1 cellular context compared by ENCODE assay signal in the genomic region with DNA sequence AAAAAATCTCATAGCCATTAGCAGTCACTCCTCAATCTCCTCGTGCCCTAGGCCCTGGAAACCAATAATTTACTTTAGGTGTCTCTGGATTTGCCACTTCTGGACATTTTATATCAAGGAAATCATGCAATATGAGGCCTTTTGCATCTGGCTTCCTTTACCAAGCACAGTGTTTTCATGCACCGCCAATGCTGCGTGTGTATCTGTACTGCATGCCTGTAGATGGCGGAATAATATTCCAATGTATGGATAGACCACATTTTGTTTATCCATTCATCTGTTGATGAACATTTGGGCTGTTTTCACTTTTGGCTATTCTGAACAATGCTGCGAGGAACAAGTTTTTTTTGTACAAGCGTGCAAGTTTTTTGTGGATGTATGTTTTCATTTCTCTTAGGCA.
A peak's percentile ranks its signal among the peaks of the same experiment; 100 is the strongest.
TF ChIP-seq lines count a peak whose summit lies in the region.

No MANE protein-coding gene starts in this region.

TF ChIP-seq in HepG2, 621 proteins besides CTCF, POLR2A, EP300 and RAD21:
- TF ChIP-seq PPARG (CRISPR knock-in tag; conservative IDR thresholded peaks at IDR 0.05), result no peak
- TF ChIP-seq ZNF367 (CRISPR knock-in tag; IDR thresholded peaks at IDR 0.05; ENCODE audit: borderline replicate concordance), result no peak
- TF ChIP-seq, protein P1, sequence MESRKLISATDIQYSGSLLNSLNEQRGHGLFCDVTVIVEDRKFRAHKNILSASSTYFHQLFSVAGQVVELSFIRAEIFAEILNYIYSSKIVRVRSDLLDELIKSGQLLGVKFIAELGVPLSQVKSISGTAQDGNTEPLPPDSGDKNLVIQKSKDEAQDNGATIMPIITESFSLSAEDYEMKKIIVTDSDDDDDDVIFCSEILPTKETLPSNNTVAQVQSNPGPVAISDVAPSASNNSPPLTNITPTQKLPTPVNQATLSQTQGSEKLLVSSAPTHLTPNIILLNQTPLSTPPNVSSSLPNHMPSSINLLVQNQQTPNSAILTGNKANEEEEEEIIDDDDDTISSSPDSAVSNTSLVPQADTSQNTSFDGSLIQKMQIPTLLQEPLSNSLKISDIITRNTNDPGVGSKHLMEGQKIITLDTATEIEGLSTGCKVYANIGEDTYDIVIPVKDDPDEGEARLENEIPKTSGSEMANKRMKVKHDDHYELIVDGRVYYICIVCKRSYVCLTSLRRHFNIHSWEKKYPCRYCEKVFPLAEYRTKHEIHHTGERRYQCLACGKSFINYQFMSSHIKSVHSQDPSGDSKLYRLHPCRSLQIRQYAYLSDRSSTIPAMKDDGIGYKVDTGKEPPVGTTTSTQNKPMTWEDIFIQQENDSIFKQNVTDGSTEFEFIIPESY (CRISPR knock-in tag; IDR thresholded peaks at IDR 0.05), result peak; percentile 57; the same call in 1 of the 2 replicates
TF ChIP-seq in HepG2: peak in this region for 1.
